ENCODE assay signal across 1 cellular context in genomic region chr3:102194001-102194400, GRCh38.
TF ChIP-seq lines count a peak whose summit lies in the region.

No MANE protein-coding gene starts in this region.

TF ChIP-seq in HEK293, 187 proteins besides CTCF, POLR2A, EP300 and RAD21 (continued from another document):
- TF ChIP-seq ZNF843 (tag by site-specific recombination; IDR thresholded peaks at IDR 0.05) (peak; percentile 65; the same call in 1 of the 2 replicates), ZNF670 (tag by site-specific recombination; IDR thresholded peaks at IDR 0.05; ENCODE audit: low read depth) (no peak), ZNF266 (tag by site-specific recombination; IDR thresholded peaks at IDR 0.05; ENCODE audit: low read depth) (no peak), ZNF488 (tag by site-specific recombination; IDR thresholded peaks at IDR 0.05) (no peak), ZNF558 (tag by site-specific recombination; IDR thresholded peaks at IDR 0.05) (no peak), BCL6B (tag by site-specific recombination; IDR thresholded peaks at IDR 0.05) (no peak), KLF1 (tag by site-specific recombination; IDR thresholded peaks at IDR 0.05) (no peak), GLI4 (tag by site-specific recombination; IDR thresholded peaks at IDR 0.05) (no peak), PRDM6 (tag by site-specific recombination; IDR thresholded peaks at IDR 0.05) (peak; percentile 75), MEIS1 (CRISPR knock-in tag; IDR thresholded peaks at IDR 0.05; ENCODE audit: borderline replicate concordance) (no peak), ZNF157 (tag by site-specific recombination; IDR thresholded peaks at IDR 0.05) (no peak), ZNF555 (tag by site-specific recombination; conservative IDR thresholded peaks at IDR 0.05) (no peak), ZNF473 (tag by site-specific recombination; IDR thresholded peaks at IDR 0.05) (no peak), ZBTB7A (tag by site-specific recombination; IDR thresholded peaks at IDR 0.05; ENCODE audit: low read depth) (no peak), ZNF654 (tag by site-specific recombination; IDR thresholded peaks at IDR 0.05; ENCODE audit: low read depth) (no peak), TRIM28 (IDR thresholded peaks at IDR 0.05; ENCODE audit: borderline replicate concordance, low read length) (0 out of 2 replicates have a peak, but pooled peaks have one; percentile 42), ZNF768 (tag by site-specific recombination; IDR thresholded peaks at IDR 0.05) (no peak), ZNF394 (tag by site-specific recombination; IDR thresholded peaks at IDR 0.05; ENCODE audit: borderline replicate concordance) (no peak), YY2 (tag by site-specific recombination; IDR thresholded peaks at IDR 0.05) (no peak), ZNF274 (IDR thresholded peaks at IDR 0.05; ENCODE audit: low read length) (no peak), ZNF274 (tag by site-specific recombination; IDR thresholded peaks at IDR 0.05; ENCODE audit: borderline replicate concordance) (no peak), REPIN1 (tag by site-specific recombination; IDR thresholded peaks at IDR 0.05; ENCODE audit: low read depth) (no peak), IKZF3 (tag by site-specific recombination; IDR thresholded peaks at IDR 0.05) (0 out of 2 replicates have a peak, but pooled peaks have one; percentile 14), ZNF530 (tag by site-specific recombination; IDR thresholded peaks at IDR 0.05; ENCODE audit: low read depth) (peak; percentile 69; the same call in 1 of the 2 replicates), ZNF169 (tag by site-specific recombination; IDR thresholded peaks at IDR 0.05) (no peak), ZNF596 (tag by site-specific recombination; IDR thresholded peaks at IDR 0.05) (no peak), ZNF560 (tag by site-specific recombination; IDR thresholded peaks at IDR 0.05; ENCODE audit: borderline replicate concordance) (no peak), ZSCAN18 (tag by site-specific recombination; IDR thresholded peaks at IDR 0.05) (no peak), ZNF280C (tag by site-specific recombination; IDR thresholded peaks at IDR 0.05) (no peak), GLIS1 (tag by site-specific recombination; IDR thresholded peaks at IDR 0.05) (no peak), ELK4 (IDR thresholded peaks at IDR 0.05; ENCODE audit: borderline replicate concordance, low read depth, low read length) (no peak), ZNF791 (tag by site-specific recombination; IDR thresholded peaks at IDR 0.05) (no peak), ZNF398 (tag by site-specific recombination; IDR thresholded peaks at IDR 0.05) (no peak), FEZF1 (tag by site-specific recombination; IDR thresholded peaks at IDR 0.05) (peak; percentile 34), ZNF514 (tag by site-specific recombination; IDR thresholded peaks at IDR 0.05) (no peak), TCF7L2 (IDR thresholded peaks at IDR 0.05; ENCODE audit: borderline replicate concordance, low read depth, low read length) (no peak), ZNF513 (tag by site-specific recombination; IDR thresholded peaks at IDR 0.05) (no peak), ZNF76 (tag by site-specific recombination; IDR thresholded peaks at IDR 0.05; ENCODE audit: borderline replicate concordance, low read depth) (no peak), ZNF660 (tag by site-specific recombination; IDR thresholded peaks at IDR 0.05) (no peak), ZNF639 (tag by site-specific recombination; IDR thresholded peaks at IDR 0.05) (no peak), ZNF239 (tag by site-specific recombination; IDR thresholded peaks at IDR 0.05) (no peak), ZNF510 (tag by site-specific recombination; IDR thresholded peaks at IDR 0.05; ENCODE audit: insufficient replicate concordance) (no peak)
